ENCODE assay signal across 8 cellular contexts in genomic region chr7:873367-874002, GRCh38. TPM values are rescaled to one million over a fixed set of nuclear protein-coding genes. Genes with fewer than 3 reads are reported as not detected.
DNase-seq lines count a peak whose midpoint lies in the region; ATAC-seq and TF ChIP-seq lines count a peak whose summit lies in the region.

No MANE protein-coding gene starts in this region.

- no peak overlapping the region for H3K9ac ChIP-seq in colonic mucosa (ENCODE audit: low read depth in 2 of 2, low read length in 2 of 2)

- ATAC-seq in left lung (peak; percentile 70), HG03280 (IDR thresholded peaks at IDR 0.05; ENCODE audit: unreplicated experiment) (no peak)

- peaks cover 39% of the 10 kb centered on the region for H3K36me3 ChIP-seq in BE2C
- H3K36me3 ChIP-seq in colonic mucosa: no peaks in the 10 kb centered on the region
- peaks cover 0 to 40% of the 10 kb centered on the region in 2 donors for H3K36me3 ChIP-seq in left lung

- H3K9me3 ChIP-seq in BE2C (no peaks in the 10 kb centered on the region), colonic mucosa (no peaks in the 10 kb centered on the region), left lung (no peaks in the 10 kb centered on the region)

- no peaks in the 10 kb centered on the region for H3K27me3 ChIP-seq in BE2C
- H3K27me3 ChIP-seq in colonic mucosa: no peaks in the 10 kb centered on the region
- no peaks in the 10 kb centered on the region for H3K27me3 ChIP-seq in left lung

- peak; percentile 95 for TF ChIP-seq CTCF in BE2C (IDR thresholded peaks at IDR 0.05; ENCODE audit: low read depth, low read length)
- TF ChIP-seq CTCF in colonic mucosa (IDR thresholded peaks at IDR 0.05): peak; percentile 88
- TF ChIP-seq CTCF in left lung (IDR thresholded peaks at IDR 0.05): peak; percentile 82 to 95

- H3K4me1 ChIP-seq in BE2C (peaks cover 5% of the 10 kb centered on the region), colonic mucosa (peaks cover 8% of the 10 kb centered on the region), left lung (peaks cover 12 to 39% of the 10 kb centered on the region in 2 donors)

- DNase-seq in BE2C (peak; percentile 81), HCEC 1CT (peak; percentile 73), NCI-H526 (lab: John Stamatoyannopoulos, UW) (peak; percentile 78 to 86), colonic mucosa (peak; percentile 86), left lung (peak; percentile 85 to 93)
- peak; percentile 66 to 69 for DNase-seq in activated CD4-positive, alpha-beta T cell treated with anti-CD3 and anti-CD28 coated beads for 4 hours
- peak; percentile 64 to 67 for DNase-seq in stimulated activated CD4-positive, alpha-beta T cell treated with anti-CD3 and anti-CD28 coated beads, Interleukin-2, amount 100 ng/mL, for 48 hours

- H3K27ac ChIP-seq in colonic mucosa (peak overlapping the region; percentile 72), left lung (peak overlapping the region; percentile 62 to 65)

- H3K4me3 ChIP-seq in BE2C (ENCODE audit: low read depth, low read length) (no peak overlapping the region), colonic mucosa (no peak overlapping the region), left lung (no peak overlapping the region)

- intact Hi-C loops in colonic mucosa (cut with DNase I) (loop anchor here (1.0 to 10.0 kb wide), 4 partner anchors 36 to 549 kb away; no protein-coding TSS in a partner anchor), left lung (cut with DNase I) (loop anchor here in 1 of 2 donors (5.0 kb wide), 1 partner anchor 86 kb away; no protein-coding TSS in a partner anchor)

RNA-seq across cellular contexts. Expression of gene GET4, which starts 2.9 kb away (rescaled TPM):
- 190 TPM for polyA plus RNA-seq in BE2C (2012; ENCODE audit: insufficient read depth, insufficient read length, low read depth)
- 10 to 100 TPM; 33.0 to 35.9 TPM for total RNA-seq in colonic mucosa
- 10 to 100 TPM; 30.1 to 31.6 TPM for total RNA-seq in left lung

RNA-seq across cellular contexts. Expression of gene SUN1, which starts 41.2 kb away (rescaled TPM):
- polyA plus RNA-seq in BE2C (2012; ENCODE audit: insufficient read depth, insufficient read length, low read depth): 196 TPM
- 100 to 1,000 TPM; 122 to 158 TPM for total RNA-seq in colonic mucosa
- 100 to 1,000 TPM; 101 to 109 TPM for total RNA-seq in left lung
